ENCODE assay signal across 14 cellular contexts in genomic region chr2:99550368-99550767, GRCh38.
DNase-seq lines count a peak whose midpoint lies in the region; ATAC-seq and TF ChIP-seq lines count a peak whose summit lies in the region.
"Had no signal": no experiment of that assay in that cellular context is flagged by ENCODE, and none has a peak within 500 bp of the region (broad histone marks: within the 10 kb centered on the region; RNA-seq: fewer than 3 reads in every experiment).

No MANE protein-coding gene starts in this region.

- H3K4me2 ChIP-seq in GM23338 = peak overlapping the region; percentile 18; the same call in 1 of the 2 replicates
- H3K4me2 ChIP-seq: A549, KMS-11 had no signal

- H3K36me3 ChIP-seq in GM23338 (ENCODE audit: insufficient read depth) (no peaks in the 10 kb centered on the region), endodermal cell (ENCODE audit: control insufficient read depth, insufficient read depth, low read length) (no peaks in the 10 kb centered on the region)

- WGBS in endodermal cell (ENCODE audit: insufficient coverage in 1 of 2, insufficient read length in 1 of 2), 2 experiments = 73 to 92% methylated on average over 2 to 5 of the region's 5 CpGs

- peak overlapping the region; percentile 17; the same call in 1 of the 2 replicates for H3K27ac ChIP-seq in GM23338 (ENCODE audit: low read depth)
- H3K27ac ChIP-seq in endodermal cell (ENCODE audit: low read depth, low read length) = no peak overlapping the region
- H3K27ac ChIP-seq: A549, KMS-11 had no signal

- H3K9ac ChIP-seq in endodermal cell (ENCODE audit: extremely low read depth, low read length, poor library complexity, severe bottlenecking) = no peak overlapping the region
- H3K9ac ChIP-seq: KMS-11 had no signal

- H3K9me3 Mint-ChIP-seq in GM23338 (no peaks in the 10 kb centered on the region), endodermal cell (no peaks in the 10 kb centered on the region)
- no peaks in the 10 kb centered on the region for H3K9me3 Mint-ChIP-seq in stimulated activated naive CD8-positive, alpha-beta T cell treated with anti-CD3 and anti-CD28 coated beads, Interleukin-15, amount 100 ng/mL, for 72 hours
- H3K9me3 Mint-ChIP-seq: CD8-positive, alpha-beta T cell had no signal

- DNase-seq in GM23338 (ENCODE audit: low spot score) = peak; percentile 46
- DNase-seq in Jurkat, Clone E6-1 (ENCODE audit: low read depth, low spot score) = peak; percentile 25
- DNase-seq in endodermal cell = no peak
- DNase-seq in COLO829 (ENCODE audit: low spot score) = no peak
- DNase-seq in stimulated activated naive CD8-positive, alpha-beta T cell treated with anti-CD3 and anti-CD28 coated beads, Interleukin-15, amount 100 ng/mL, for 72 hours = no peak
- DNase-seq in COR-L47 (lab: John Stamatoyannopoulos, UW) = no peak
- DNase-seq: CD8-positive, alpha-beta T cell; DMS79; EL; GDM1; IMR-90 had no signal

- H3K9me3 ChIP-seq in endodermal cell (ENCODE audit: control insufficient read depth, low read length) = no peaks in the 10 kb centered on the region
- H3K9me3 ChIP-seq: A549 had no signal

- H3K4me3 ChIP-seq in GM23338 (no peak overlapping the region), endodermal cell (ENCODE audit: low read length) (no peak overlapping the region)
- no peak overlapping the region for H3K4me3 ChIP-seq in Jurkat, Clone E6-1 (ENCODE audit: low read length)
- H3K4me3 ChIP-seq: A549 had no signal

- no peak overlapping the region; the same call in 1 of the 2 replicates for H2AFZ ChIP-seq in GM23338

- H3K4me1 Mint-ChIP-seq in GM23338 (peaks cover 32% of the 10 kb centered on the region), endodermal cell (peaks cover 4% of the 10 kb centered on the region)
- no peaks in the 10 kb centered on the region for H3K4me1 Mint-ChIP-seq in stimulated activated naive CD8-positive, alpha-beta T cell treated with anti-CD3 and anti-CD28 coated beads, Interleukin-15, amount 100 ng/mL, for 72 hours

- H3K27ac Mint-ChIP-seq in GM23338 = peak overlapping the region; percentile 54; the same call in 1 of the 2 replicates
- H3K27ac Mint-ChIP-seq in endodermal cell = no peak overlapping the region
- no peak overlapping the region for H3K27ac Mint-ChIP-seq in stimulated activated naive CD8-positive, alpha-beta T cell treated with anti-CD3 and anti-CD28 coated beads, Interleukin-15, amount 100 ng/mL, for 72 hours
- H3K27ac Mint-ChIP-seq: CD14-positive monocyte; CD8-positive, alpha-beta T cell had no signal

- TF ChIP-seq CTCF in GM23338 (conservative IDR thresholded peaks at IDR 0.05; ENCODE audit: low read depth in 2 of 2) (no peak), endodermal cell (conservative IDR thresholded peaks at IDR 0.05) (peak; percentile 25)

- H3F3A ChIP-seq in GM23338 (replicated peaks; ENCODE audit: low read depth) = no peaks in the 10 kb centered on the region

- H4K20me1 ChIP-seq in GM23338 (replicated peaks; ENCODE audit: insufficient read depth) = no peaks in the 10 kb centered on the region

- H3K4me1 ChIP-seq in GM23338 (ENCODE audit: insufficient read depth) = peaks cover 27% of the 10 kb centered on the region
- H3K4me1 ChIP-seq in endodermal cell (ENCODE audit: control insufficient read depth, insufficient read depth, low read length) = no peaks in the 10 kb centered on the region
- H3K4me1 ChIP-seq: A549 had no signal

- H3K9me2 ChIP-seq in GM23338 (ENCODE audit: insufficient read depth) = peaks cover 10% of the 10 kb centered on the region; the same call in 1 of the 2 replicates

- H3K27me3 Mint-ChIP-seq in GM23338 (ENCODE audit: insufficient read depth, low read depth, poor library complexity) = peaks cover 7% of the 10 kb centered on the region
- H3K27me3 Mint-ChIP-seq in endodermal cell (ENCODE audit: insufficient read depth) = peaks cover 15% of the 10 kb centered on the region
- no peaks in the 10 kb centered on the region for H3K27me3 Mint-ChIP-seq in stimulated activated naive CD8-positive, alpha-beta T cell treated with anti-CD3 and anti-CD28 coated beads, Interleukin-15, amount 100 ng/mL, for 72 hours

- no peak overlapping the region for H3K4me3 Mint-ChIP-seq in GM23338
- no peak overlapping the region for H3K4me3 Mint-ChIP-seq in endodermal cell
- H3K4me3 Mint-ChIP-seq in stimulated activated naive CD8-positive, alpha-beta T cell treated with anti-CD3 and anti-CD28 coated beads, Interleukin-15, amount 100 ng/mL, for 72 hours = no peak overlapping the region
- H3K4me3 Mint-ChIP-seq: CD14-positive monocyte; CD8-positive, alpha-beta T cell had no signal

- H3K36me3 Mint-ChIP-seq in GM23338 (ENCODE audit: low read depth) (no peaks in the 10 kb centered on the region), endodermal cell (ENCODE audit: low read depth) (no peaks in the 10 kb centered on the region)

- ATAC-seq in GM23338 = peak; percentile 23; the same call in 2 of the 3 replicates
- no peak for ATAC-seq in stimulated activated naive CD8-positive, alpha-beta T cell treated with anti-CD3 and anti-CD28 coated beads, Interleukin-15, amount 100 ng/mL, for 72 hours
- ATAC-seq: A549; CD8-positive, alpha-beta T cell had no signal

- no peaks in the 10 kb centered on the region for H3K27me3 ChIP-seq in GM23338 (ENCODE audit: insufficient read depth)
- H3K27me3 ChIP-seq in endodermal cell (ENCODE audit: control insufficient read depth, insufficient read depth, low read length, poor library complexity, severe bottlenecking) = peaks cover 18% of the 10 kb centered on the region

- H3K79me2 ChIP-seq in GM23338 (replicated peaks; ENCODE audit: insufficient read depth) = no peaks in the 10 kb centered on the region

TF ChIP-seq in GM23338, 12 proteins besides CTCF, POLR2A, EP300 and RAD21:
- TF ChIP-seq STAT1 (IDR thresholded peaks at IDR 0.05; ENCODE audit: unreplicated experiment) (no peak), POLR2AphosphoS5 (IDR thresholded peaks at IDR 0.05; ENCODE audit: low read depth) (no peak), JUNB (IDR thresholded peaks at IDR 0.05; ENCODE audit: unreplicated experiment) (no peak), ZNF331 (CRISPR knock-in tag; IDR thresholded peaks at IDR 0.05; ENCODE audit: low read depth) (no peak)

Comparison
In these comparisons a context has a peak if more than half of its experiments do, and no peak if none do; other contexts are left out.
1. DNase-seq: peak in GM23338 (single experiment) and Jurkat, Clone E6-1 (single experiment); none in endodermal cell (single experiment), COLO829 (single experiment), stimulated activated naive CD8-positive, alpha-beta T cell treated with anti-CD3 and anti-CD28 coated beads, Interleukin-15, amount 100 ng/mL, for 72 hours (0 of 2) and COR-L47 (single experiment).